Comparison of ENCODE assay signal across 26 cellular contexts in the genomic region with DNA sequence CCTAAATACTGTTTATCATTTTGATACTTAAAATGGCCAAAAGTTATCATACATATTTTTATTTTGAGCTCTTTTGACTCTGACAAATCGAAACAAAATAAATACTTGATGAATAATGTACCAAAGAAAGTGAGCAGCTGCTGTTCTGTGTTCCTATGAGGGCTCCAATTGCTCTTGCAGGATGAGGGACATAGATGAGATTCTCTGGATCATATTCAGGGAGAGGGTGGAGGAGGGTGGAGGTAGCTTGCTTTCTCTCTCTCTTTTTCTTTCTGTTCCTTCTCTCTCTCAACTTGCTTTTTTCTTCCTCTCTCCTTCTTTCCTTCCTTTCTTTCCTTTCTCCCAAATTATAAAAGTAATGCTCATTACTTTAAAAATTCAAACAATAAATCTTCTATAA. TPM values are rescaled to one million over a fixed set of nuclear protein-coding genes. Genes with fewer than 3 reads are reported as not detected.
DNase-seq lines count a peak whose midpoint lies in the region; ATAC-seq and TF ChIP-seq lines count a peak whose summit lies in the region.
"Had no signal": no experiment of that assay in that cellular context is flagged by ENCODE, and none has a peak within 500 bp of the region (broad histone marks: within the 10 kb centered on the region; RNA-seq: fewer than 3 reads in every experiment).

No MANE protein-coding gene starts in this region.

- H3K9me3 Mint-ChIP-seq in natural killer cell, result no peaks in the 10 kb centered on the region
- H3K9me3 Mint-ChIP-seq: CD4-positive, alpha-beta T cell had no signal

- H3K27ac Mint-ChIP-seq in natural killer cell, result no peak overlapping the region
- H3K27ac Mint-ChIP-seq: CD4-positive, alpha-beta T cell had no signal

- no peak for TF ChIP-seq CTCF in left ventricle myocardium inferior (IDR thresholded peaks at IDR 0.05; ENCODE audit: borderline replicate concordance)
- TF ChIP-seq CTCF in psoas muscle (IDR thresholded peaks at IDR 0.05), result no peak
- no peak for TF ChIP-seq CTCF in natural killer cell (IDR thresholded peaks at IDR 0.05)

- intact Hi-C loops in left ventricle myocardium inferior (cut with micrococcal nuclease) (no loop called here), psoas muscle (cut with DNase I) (loop anchor here in 1 of 2 donors (5.0 kb wide), 1 partner anchor 37 kb away; the partner anchor contains the start of gene MYH6), natural killer cell (cut with micrococcal nuclease) (no loop called here)

- peaks cover 10 to 20% of the 10 kb centered on the region in 2 donors for H3K27me3 Mint-ChIP-seq in natural killer cell (ENCODE audit: low read depth in 2 of 2)

- peak overlapping the region; percentile 16; the same call in 1 of the 2 replicates for H3K27ac ChIP-seq in SJCRH30
- no peak overlapping the region for H3K27ac ChIP-seq in left ventricle myocardium inferior (replicated peaks)
- H3K27ac ChIP-seq in psoas muscle, result peak overlapping the region; percentile 83
- H3K27ac ChIP-seq: BLaER1, HL-60 had no signal

- ATAC-seq in psoas muscle (peak; percentile 60 to 72 (median 68)), GM19467 (IDR thresholded peaks at IDR 0.05; ENCODE audit: unreplicated experiment) (no peak), natural killer cell (no peak)

- H3K4me3 ChIP-seq in SJCRH30, result no peak overlapping the region
- H3K4me3 ChIP-seq in left ventricle myocardium inferior, result peak overlapping the region; percentile 58
- H3K4me3 ChIP-seq in psoas muscle, result peak overlapping the region; percentile 31
- H3K4me3 ChIP-seq: BLaER1 had no signal

- WGBS in psoas muscle, 3 donors, result 22 to 24% (median 23%) methylated on average over 1 of the region's 1 CpG

- H3K4me1 ChIP-seq in SJCRH30, result peaks cover 25% of the 10 kb centered on the region
- H3K4me1 ChIP-seq in left ventricle myocardium inferior, result peaks cover 52% of the 10 kb centered on the region
- peaks cover 16% of the 10 kb centered on the region for H3K4me1 ChIP-seq in psoas muscle

- no peaks in the 10 kb centered on the region for H3K4me1 Mint-ChIP-seq in natural killer cell

- DNase-seq in LHCN-M2 (ENCODE audit: low read depth) (peak; percentile 42), SJCRH30 (peak in 1 of 2 experiments; percentile 44), left ventricle myocardium inferior (no peak), psoas muscle (no peak), natural killer cell (no peak)
- DNase-seq in activated CD8-positive, alpha-beta memory T cell treated with anti-CD3 and anti-CD28 coated beads, Interleukin-2, amount 50 U/mL, for 48 hours, result no peak
- DNase-seq: CD4-positive, alpha-beta T cell; COR-L47; DMS79; HCEC 1CT; KBM-7; NCI-H1105; NCI-H146; NCI-H2081; NCI-H2171; NCI-H345; NCI-H524; NCI-H774; SHP77 treated with DMSO at 0.1 percent for 48 hours; SK-N-SH had no signal

- H3K36me3 ChIP-seq in SJCRH30 (no peaks in the 10 kb centered on the region), left ventricle myocardium inferior (no peaks in the 10 kb centered on the region), psoas muscle (ENCODE audit: insufficient read depth in 1 of 2, low read depth in 1 of 2) (no peaks in the 10 kb centered on the region)
- H3K36me3 ChIP-seq: BLaER1 had no signal

- H3K9me3 ChIP-seq in SJCRH30 (replicated peaks) (no peaks in the 10 kb centered on the region), left ventricle myocardium inferior (replicated peaks) (no peaks in the 10 kb centered on the region), psoas muscle (no peaks in the 10 kb centered on the region)
- H3K9me3 ChIP-seq: BLaER1, SK-N-SH had no signal

- H3K4me3 Mint-ChIP-seq in natural killer cell, result no peak overlapping the region
- H3K4me3 Mint-ChIP-seq: CD4-positive, alpha-beta T cell had no signal

- H3K36me3 Mint-ChIP-seq in natural killer cell, result no peaks in the 10 kb centered on the region

- 0 out of 2 replicates have a peak, but pooled peaks cover under 1% of the 10 kb centered on the region for H3K27me3 ChIP-seq in SJCRH30
- H3K27me3 ChIP-seq in left ventricle myocardium inferior (ENCODE audit: low read depth), result peaks cover 2% of the 10 kb centered on the region
- H3K27me3 ChIP-seq in psoas muscle (ENCODE audit: insufficient read depth in 3 of 3, low read length in 2 of 3), result no peaks in the 10 kb centered on the region
- H3K27me3 ChIP-seq: BLaER1 had no signal

RNA-seq across cellular contexts. Expression of gene MYH7, which starts 8.9 kb away (rescaled TPM):
- total RNA-seq in LHCN-M2 (2014; rRNA removed), result 0.06 and 0.17 TPM in 2 replicates
- polyA plus RNA-seq in LHCN-M2 (2012), result 0.09 TPM
- 0.20 and 0.23 TPM in 2 replicates for total RNA-seq in SJCRH30 (2014; rRNA removed; shearing (Covaris generic))
- total RNA-seq in left ventricle myocardium inferior, result 14,853 TPM
- total RNA-seq in psoas muscle, result over 10,000 TPM in 1 of 4 donors, 1,000 to 10,000 TPM in 3; 4,588 to 15,830 (median 8,724) TPM
- 1,000 to 10,000 TPM; 1,035 to 2,043 (median 1,534) TPM for polyA plus RNA-seq in psoas muscle
- not detected for total RNA-seq in natural killer cell
- total RNA-seq: CD4-positive, alpha-beta T cell; HT-29; OCI-LY7; RPMI7951 had no signal
- polyA plus RNA-seq: SK-N-SH had no signal

RNA-seq across cellular contexts. Expression of gene NGDN, which starts 25.2 kb away (rescaled TPM):
- total RNA-seq in LHCN-M2 (2014; rRNA removed) (37.1 and 41.3 TPM in 2 replicates), left ventricle myocardium inferior (17.2 TPM), psoas muscle (10 to 100 TPM; 20.3 to 49.9 (median 30.1) TPM), natural killer cell (100 to 1,000 TPM; 110 to 136 (median 126) TPM)
- 27.4 TPM for polyA plus RNA-seq in LHCN-M2 (2012)
- total RNA-seq in SJCRH30 (2014; rRNA removed; shearing (Covaris generic)), result 76.5 and 85.2 TPM in 2 replicates
- polyA plus RNA-seq in psoas muscle, result 10 to 100 TPM; 60.7 to 91.1 (median 90.1) TPM

RNA-seq across cellular contexts. Expression of gene MYH6, which starts 36.2 kb away (rescaled TPM):
- not detected in 2 replicates for total RNA-seq in LHCN-M2 (2014; rRNA removed)
- polyA plus RNA-seq in LHCN-M2 (2012), result not detected
- total RNA-seq in SJCRH30 (2014; rRNA removed; shearing (Covaris generic)), result not detected in 2 replicates
- 1,823 TPM for total RNA-seq in left ventricle myocardium inferior
- 100 to 1,000 TPM in 3 of 4 donors, 10 to 100 TPM in 1; 44.1 to 532 (median 191) TPM for total RNA-seq in psoas muscle
- polyA plus RNA-seq in psoas muscle, result 100 to 1,000 TPM in 1 of 3 donors, 10 to 100 TPM in 2; 50.3 to 143 (median 60.7) TPM
- not detected for total RNA-seq in natural killer cell
- total RNA-seq: CD4-positive, alpha-beta T cell; HT-29; OCI-LY7; RPMI7951 had no signal
- polyA plus RNA-seq: SK-N-SH had no signal

Comparison
In these comparisons a context has a peak if more than half of its experiments do, and no peak if none do; other contexts are left out.
1. ATAC-seq: peak in psoas muscle (4 of 4); none in GM19467 (single experiment) and natural killer cell (0 of 3).
2. RNA of gene MYH7, which starts 8.9 kb away (total RNA-seq): 14,853 TPM in left ventricle myocardium inferior (single experiment) and 4,588 to 15,830 TPM in psoas muscle; 0.20 to 0.23 TPM in SJCRH30, 0.06 to 0.17 TPM in LHCN-M2 and not detected in natural killer cell; every median in the first group is over 1,000 times any median in the second.
3. RNA of gene MYH6, which starts 36.2 kb away (total RNA-seq): 1,823 TPM in left ventricle myocardium inferior (single experiment) and 44.1 to 532 TPM in psoas muscle; not detected in LHCN-M2, not detected in SJCRH30 and not detected in natural killer cell; every median in the first group is over 10 times any median in the second.